In genomic region chr12:132264086-132265010, GRCh38 we compare ENCODE assay signal across 20 cellular contexts.
DNase-seq lines count a peak whose midpoint lies in the region; ATAC-seq and TF ChIP-seq lines count a peak whose summit lies in the region.
"Had no signal": no experiment of that assay in that cellular context is flagged by ENCODE, and none has a peak within 500 bp of the region (broad histone marks: within the 10 kb centered on the region; RNA-seq: fewer than 3 reads in every experiment).

No MANE protein-coding gene starts in this region.

- POLR2A ChIA-PET in HCT116 (lab: Charles Lee) = no interaction called here

- H3K9me3 ChIP-seq in HCT116 (ENCODE audit: control insufficient read depth in 1 of 2, insufficient read depth in 1 of 2, low read depth in 1 of 2, low read length in 2 of 2) = no peaks in the 10 kb centered on the region
- H3K9me3 ChIP-seq in neural progenitor cell (ENCODE audit: low read depth) = no peaks in the 10 kb centered on the region
- H3K9me3 ChIP-seq: BLaER1 treated with 17β-estradiol and CSF1 and Interleukin-3, amounts not matched to agents 10 nM and 100 nM; SJSA1 had no signal

- H3K4me1 Mint-ChIP-seq in chondrocyte (ENCODE audit: low read depth) (peaks cover 3% of the 10 kb centered on the region), neural progenitor cell (peaks cover 5% of the 10 kb centered on the region)

- H3K9me3 Mint-ChIP-seq in chondrocyte (ENCODE audit: low read depth) = no peaks in the 10 kb centered on the region
- peaks cover 2% of the 10 kb centered on the region for H3K9me3 Mint-ChIP-seq in neural progenitor cell
- H3K9me3 Mint-ChIP-seq: CD4-positive, alpha-beta T cell had no signal

- H3K9ac ChIP-seq in HCT116 (ENCODE audit: low read length) (no peak overlapping the region), neural progenitor cell (no peak overlapping the region)
- H3K9ac ChIP-seq: BLaER1 treated with 17β-estradiol and CSF1 and Interleukin-3, amounts not matched to agents 10 nM and 100 nM; GM23248 had no signal

- H3K4me3 Mint-ChIP-seq in chondrocyte (ENCODE audit: unreplicated experiment) (no peak overlapping the region), neural progenitor cell (no peak overlapping the region)
- H3K4me3 Mint-ChIP-seq: CD4-positive, alpha-beta T cell had no signal

- intact Hi-C loops in HCT116 (cut with micrococcal nuclease) = no loop called here

- no peaks in the 10 kb centered on the region for H3K36me3 Mint-ChIP-seq in chondrocyte (ENCODE audit: low read depth)
- no peaks in the 10 kb centered on the region for H3K36me3 Mint-ChIP-seq in neural progenitor cell

- H4K20me1 ChIP-seq in HCT116 (ENCODE audit: insufficient read depth) (no peaks in the 10 kb centered on the region), neural progenitor cell (ENCODE audit: low read depth) (no peaks in the 10 kb centered on the region)

- H3K4me1 ChIP-seq in HCT116 (ENCODE audit: control insufficient read depth in 1 of 2, insufficient read depth in 2 of 2, low read length in 2 of 2) (no peaks in the 10 kb centered on the region; a peak in 1 of 4 replicates), neural progenitor cell (no peaks in the 10 kb centered on the region)
- H3K4me1 ChIP-seq: SJSA1 had no signal

- H3F3A ChIP-seq in neural progenitor cell (ENCODE audit: low read depth) = peaks cover 10% of the 10 kb centered on the region

- ATAC-seq in HCT116 (peak; percentile 75), GM21515 (IDR thresholded peaks at IDR 0.05; ENCODE audit: unreplicated experiment) (no peak)
- ATAC-seq in stimulated activated naive CD8-positive, alpha-beta T cell treated with anti-CD3 and anti-CD28 coated beads, Interleukin-15, Interleukin-2, amounts not matched to agents 100 U/mL and 50 U/mL, for 24 hours = no peak
- ATAC-seq: HepG2 had no signal

- H3K27ac Mint-ChIP-seq in chondrocyte (ENCODE audit: unreplicated experiment) (no peak overlapping the region), neural progenitor cell (peak overlapping the region; percentile 42)
- H3K27ac Mint-ChIP-seq: CD4-positive, alpha-beta T cell had no signal

- no peak overlapping the region for H3K4me3 ChIP-seq in HCT116 (replicated peaks in 1 of 2; ENCODE audit: low read depth in 1 of 2, low read length in 2 of 2)
- H3K4me3 ChIP-seq in neural progenitor cell = no peak overlapping the region
- H3K4me3 ChIP-seq: BLaER1 treated with 17β-estradiol and CSF1 and Interleukin-3, amounts not matched to agents 10 nM and 100 nM; GM23248; SJSA1 had no signal

- H3K79me2 ChIP-seq in HCT116 (ENCODE audit: insufficient read depth, low read length) = no peaks in the 10 kb centered on the region
- no peaks in the 10 kb centered on the region for H3K79me2 ChIP-seq in neural progenitor cell (ENCODE audit: low read depth)

- H3K27me3 ChIP-seq in HCT116 (ENCODE audit: insufficient read depth, low read length) = no peaks in the 10 kb centered on the region
- H3K27me3 ChIP-seq in neural progenitor cell = peaks cover 79% of the 10 kb centered on the region

- in situ Hi-C loops in G401 (cut with HindIII; ENCODE audit: low sequenced_read_pairs) = no loop called here

- H3K36me3 ChIP-seq in HCT116 (ENCODE audit: control insufficient read depth in 1 of 2, insufficient read depth in 2 of 2, low read length in 2 of 2) (no peaks in the 10 kb centered on the region), neural progenitor cell (no peaks in the 10 kb centered on the region)
- H3K36me3 ChIP-seq: BLaER1 treated with 17β-estradiol and CSF1 and Interleukin-3, amounts not matched to agents 10 nM and 100 nM; SJSA1 had no signal

- RAD21 ChIA-PET in HCT116 (lab: Charles Lee; ENCODE audit: low non-redundant PET in 1 of 2, low total read pairs in 2 of 2, uncharacterized antibody in 2 of 2, unreplicated experiment in 2 of 2) = no interaction called here

- BruUV-seq in HCT116 (replicated peaks; lab: Mats Ljungman, UMichigan) = no TSS peak

- TF ChIP-seq RAD21 in HCT116 (IDR thresholded peaks at IDR 0.05; ENCODE audit: low read depth) = no peak

- TF ChIP-seq CTCF in HCT116 (IDR thresholded peaks at IDR 0.05 in 2 of 3, conservative IDR thresholded peaks at IDR 0.05 in 1 of 3; ENCODE audit: borderline replicate concordance in 1 of 3, insufficient read depth in 1 of 3, low read depth in 2 of 3, low read length in 2 of 3) = no peak
- no peak for TF ChIP-seq CTCF in chondrocyte (IDR thresholded peaks at IDR 0.05)
- TF ChIP-seq CTCF in neural progenitor cell (IDR thresholded peaks at IDR 0.05) = no peak

- TF ChIP-seq POLR2A in HCT116 (IDR thresholded peaks at IDR 0.05; ENCODE audit: borderline replicate concordance, extremely low read depth, insufficient read depth, insufficient read length) = no peak

- H3K27me3 Mint-ChIP-seq in chondrocyte (ENCODE audit: low read depth) (peaks cover 36% of the 10 kb centered on the region), neural progenitor cell (ENCODE audit: insufficient read depth, low read depth) (peaks cover 21% of the 10 kb centered on the region)
- H3K27me3 Mint-ChIP-seq: CD4-positive, alpha-beta T cell had no signal

- H3K27ac ChIP-seq in HCT116 (ENCODE audit: low read depth, low read length) = no peak overlapping the region
- H3K27ac ChIP-seq in neural progenitor cell = no peak overlapping the region
- H3K27ac ChIP-seq: BLaER1 treated with 17β-estradiol and CSF1 and Interleukin-3, amounts not matched to agents 10 nM and 100 nM; GM23248; SJSA1 had no signal

- DNase-seq in G401 (ENCODE audit: low spot score) = peak; percentile 91
- no peak for DNase-seq in HCT116 (ENCODE audit: low read depth, low spot score)
- peak; percentile 91 for DNase-seq in chondrocyte (ENCODE audit: low spot score)
- DNase-seq in neural progenitor cell (ENCODE audit: low spot score) = no peak
- no peak for DNase-seq in stimulated activated naive CD8-positive, alpha-beta T cell treated with anti-CD3 and anti-CD28 coated beads, Interleukin-15, Interleukin-2, amounts not matched to agents 100 U/mL and 50 U/mL, for 24 hours
- no peak for DNase-seq in NCI-H1048 (lab: John Stamatoyannopoulos, UW)
- DNase-seq: AML-193; CD4-positive, alpha-beta T cell; GM23248; Kasumi-1; NCI-H1105 treated with DMSO at 0.1 percent for 48 hours; NCI-H146; NCI-H2029; NCI-H446; NCI-H524 treated with DMSO at 0.1 percent for 48 hours; NCI-H774 had no signal

- H3K9me2 ChIP-seq in HCT116 (ENCODE audit: insufficient read depth) = no peaks in the 10 kb centered on the region

- CTCF ChIA-PET in HCT116 (lab: Charles Lee) = no interaction called here

- H2AFZ ChIP-seq in HCT116 (ENCODE audit: low read depth, low read length, poor library complexity, severe bottlenecking) = no peak overlapping the region
- H2AFZ ChIP-seq in neural progenitor cell (replicated peaks) = no peak overlapping the region
- H2AFZ ChIP-seq: GM23248 had no signal

- H3K4me2 ChIP-seq in HCT116 (ENCODE audit: low read length) (no peak overlapping the region), neural progenitor cell (no peak overlapping the region)

TF ChIP-seq in HCT116, 20 proteins besides CTCF, POLR2A, EP300 and RAD21 (continues in another document):
- TF ChIP-seq EGR1 (IDR thresholded peaks at IDR 0.05; ENCODE audit: low read depth) (no peak), ELF1 (IDR thresholded peaks at IDR 0.05; ENCODE audit: borderline replicate concordance, low read depth) (no peak), SIN3A (IDR thresholded peaks at IDR 0.05; ENCODE audit: low read depth) (no peak), FOSL1 (IDR thresholded peaks at IDR 0.05; ENCODE audit: low read depth) (no peak), ZFX (IDR thresholded peaks at IDR 0.05) (no peak), ZBTB33 (IDR thresholded peaks at IDR 0.05; ENCODE audit: extremely low read depth, insufficient replicate concordance, low read length) (no peak), CBX3 (IDR thresholded peaks at IDR 0.05; ENCODE audit: low read depth) (no peak), POLR2AphosphoS5 (IDR thresholded peaks at IDR 0.05; ENCODE audit: low read depth, low read length) (no peak), REST (IDR thresholded peaks at IDR 0.05; ENCODE audit: low read depth) (no peak)

Comparison
In these comparisons a context has a peak if more than half of its experiments do, and no peak if none do; other contexts are left out.
1. DNase-seq: peak in G401 (single experiment) and chondrocyte (single experiment); none in HCT116 (single experiment), neural progenitor cell (single experiment), stimulated activated naive CD8-positive, alpha-beta T cell treated with anti-CD3 and anti-CD28 coated beads, Interleukin-15, Interleukin-2, amounts not matched to agents 100 U/mL and 50 U/mL, for 24 hours (single experiment) and NCI-H1048 (single experiment).